31 cellular contexts compared by ENCODE assay signal in genomic region chr12:106073179-106073578, GRCh38.
A peak's percentile ranks its signal among the peaks of the same experiment; 100 is the strongest.
DNase-seq lines count a peak whose midpoint lies in the region; ATAC-seq, FAIRE-seq and TF ChIP-seq lines count a peak whose summit lies in the region.
"Had no signal": no experiment of that assay in that cellular context is flagged by ENCODE, and none has a peak within 500 bp of the region (broad histone marks: within the 10 kb centered on the region; RNA-seq: fewer than 3 reads in every experiment).

No MANE protein-coding gene starts in this region.

- H3K27ac ChIP-seq in GM12878 (ENCODE audit: control insufficient read depth, insufficient read depth) = no peak overlapping the region
- H3K27ac ChIP-seq in smooth muscle cell (ENCODE audit: low read depth) = peak overlapping the region; percentile 20
- H3K27ac ChIP-seq in testis = no peak overlapping the region
- H3K27ac ChIP-seq: C4-2B, SJCRH30 had no signal

- H2AFZ ChIP-seq in GM12878 (ENCODE audit: control insufficient read depth, low read depth, low read length) = no peak overlapping the region
- no peak overlapping the region for H2AFZ ChIP-seq in smooth muscle cell (ENCODE audit: low read depth)

- peak; percentile 80 to 97; a peak in 3 of 4 replicates for TF ChIP-seq EP300 in GM12878 (IDR thresholded peaks at IDR 0.05; ENCODE audit: borderline replicate concordance in 1 of 2, control insufficient read depth in 1 of 2, low read depth in 2 of 2, low read length in 2 of 2)

- no peaks in the 10 kb centered on the region for H3K27me3 Mint-ChIP-seq in progenitor cell of endocrine pancreas
- H3K27me3 Mint-ChIP-seq in activated T-helper 1 cell treated with anti-CD3 and anti-CD28 coated beads, Interleukin-12 subunit alpha, Interleukin-12 subunit beta, Interleukin-2, Interleukin-4 antibody, amounts not matched to agents 30 ng/mL and 10 ng/mL and 1 ng/mL, durations not matched to agents 14 hours and 24 hours and 36 hours (ENCODE audit: insufficient read depth) = peaks cover 11% of the 10 kb centered on the region

- RAD21 ChIA-PET in GM12878 (lab: Charles Lee; ENCODE audit: unreplicated experiment) = no interaction called here

- H3K27me3 ChIP-seq in GM12878 (replicated peaks in 1 of 2; ENCODE audit: control insufficient read depth in 2 of 2, insufficient read depth in 2 of 2, low read length in 1 of 2) = no peaks in the 10 kb centered on the region; a peak in 1 of 4 replicates
- H3K27me3 ChIP-seq in smooth muscle cell (ENCODE audit: low read depth) = no peaks in the 10 kb centered on the region
- H3K27me3 ChIP-seq in testis = no peaks in the 10 kb centered on the region
- H3K27me3 ChIP-seq: SJCRH30 had no signal

- peaks cover 19% of the 10 kb centered on the region for H3K36me3 Mint-ChIP-seq in progenitor cell of endocrine pancreas (ENCODE audit: insufficient read depth)
- H3K36me3 Mint-ChIP-seq in activated T-helper 1 cell treated with anti-CD3 and anti-CD28 coated beads, Interleukin-12 subunit alpha, Interleukin-12 subunit beta, Interleukin-2, Interleukin-4 antibody, amounts not matched to agents 30 ng/mL and 10 ng/mL and 1 ng/mL, durations not matched to agents 14 hours and 24 hours and 36 hours (ENCODE audit: low read depth) = no peaks in the 10 kb centered on the region
- H3K36me3 Mint-ChIP-seq: activated naive CD4-positive, alpha-beta T cell treated with anti-CD3 and anti-CD28 coated beads, Interleukin-2, amount 50 U/mL, for 72 hours; IgD-negative memory B cell; naive thymus-derived CD4-positive, alpha-beta T cell had no signal

- no peak overlapping the region for H3K4me3 Mint-ChIP-seq in progenitor cell of endocrine pancreas (ENCODE audit: low read depth)
- H3K4me3 Mint-ChIP-seq in activated T-helper 1 cell treated with anti-CD3 and anti-CD28 coated beads, Interleukin-12 subunit alpha, Interleukin-12 subunit beta, Interleukin-2, Interleukin-4 antibody, amounts not matched to agents 30 ng/mL and 10 ng/mL and 1 ng/mL, durations not matched to agents 14 hours and 24 hours and 36 hours = no peak overlapping the region
- H3K4me3 Mint-ChIP-seq: activated B cell treated with CpG ODN at 0.5 μM for 24 hours; IgD-negative memory B cell; mesothelial cell of epicardium; naive thymus-derived CD4-positive, alpha-beta T cell had no signal

- H3K9me3 Mint-ChIP-seq in progenitor cell of endocrine pancreas (ENCODE audit: low read depth) = no peaks in the 10 kb centered on the region
- H3K9me3 Mint-ChIP-seq in activated T-helper 1 cell treated with anti-CD3 and anti-CD28 coated beads, Interleukin-12 subunit alpha, Interleukin-12 subunit beta, Interleukin-2, Interleukin-4 antibody, amounts not matched to agents 30 ng/mL and 10 ng/mL and 1 ng/mL, durations not matched to agents 14 hours and 24 hours and 36 hours = no peaks in the 10 kb centered on the region
- H3K9me3 Mint-ChIP-seq: activated B cell treated with CpG ODN at 0.5 μM for 24 hours; activated naive CD4-positive, alpha-beta T cell treated with anti-CD3 and anti-CD28 coated beads, Interleukin-2, amount 50 U/mL, for 72 hours; activated T-helper 2 cell treated with anti-CD3 and anti-CD28 coated beads, Interferon-gamma antibody, Interleukin-2, Interleukin-4, amounts not matched to agents 10 μg/mL and 5 μg/mL and 100 μg/mL, durations not matched to agents 14 hours and 24 hours and 36 hours; naive thymus-derived CD4-positive, alpha-beta T cell had no signal

- WGBS in GM12878 (ENCODE audit: insufficient coverage, insufficient replicate concordance, low lambda C conversion rate, missing lambda C conversion rate) = 0% methylated on average over 3 of the region's 3 CpGs
- 95% methylated on average over 3 of the region's 3 CpGs for WGBS in smooth muscle cell (ENCODE audit: low lambda C conversion rate)
- 91% methylated on average over 3 of the region's 3 CpGs for WGBS in testis, 2 donors

- H3K36me3 ChIP-seq in GM12878 (ENCODE audit: control insufficient read depth in 2 of 2, insufficient read depth in 2 of 2, low read length in 1 of 2) (no peaks in the 10 kb centered on the region), smooth muscle cell (ENCODE audit: low read depth) (peaks cover 21% of the 10 kb centered on the region), testis (ENCODE audit: low read depth, missing control alignments) (no peaks in the 10 kb centered on the region)

- H3K4me1 Mint-ChIP-seq in progenitor cell of endocrine pancreas (ENCODE audit: low read depth) = peaks cover 13% of the 10 kb centered on the region
- peaks cover 5% of the 10 kb centered on the region for H3K4me1 Mint-ChIP-seq in activated T-helper 1 cell treated with anti-CD3 and anti-CD28 coated beads, Interleukin-12 subunit alpha, Interleukin-12 subunit beta, Interleukin-2, Interleukin-4 antibody, amounts not matched to agents 30 ng/mL and 10 ng/mL and 1 ng/mL, durations not matched to agents 14 hours and 24 hours and 36 hours (ENCODE audit: low read depth)
- H3K4me1 Mint-ChIP-seq: activated B cell treated with CpG ODN at 0.5 μM for 24 hours; IgD-negative memory B cell; naive thymus-derived CD4-positive, alpha-beta T cell had no signal

- ATAC-seq in GM18502 (IDR thresholded peaks at IDR 0.05; ENCODE audit: poor library complexity, unreplicated experiment) (peak; percentile 58), HG03039 (IDR thresholded peaks at IDR 0.05; ENCODE audit: unreplicated experiment) (peak; percentile 44), GM12878 (peak; percentile 94)
- ATAC-seq: naive thymus-derived CD4-positive, alpha-beta T cell had no signal

- H3K79me2 ChIP-seq in GM12878 (ENCODE audit: control insufficient read depth, insufficient read depth, low read length) (no peaks in the 10 kb centered on the region), smooth muscle cell (ENCODE audit: low read depth) (peaks cover 43% of the 10 kb centered on the region)

- BruUV-seq in GM12878 (replicated peaks; lab: Mats Ljungman, UMichigan) = no TSS peak

- H3K4me2 ChIP-seq in GM12878 (ENCODE audit: control insufficient read depth, insufficient read depth) (no peak overlapping the region), smooth muscle cell (no peak overlapping the region)

- H3K9me3 ChIP-seq in GM12878 (replicated peaks; ENCODE audit: control insufficient read depth, insufficient read depth, low read length) = no peaks in the 10 kb centered on the region
- no peaks in the 10 kb centered on the region for H3K9me3 ChIP-seq in smooth muscle cell (replicated peaks; ENCODE audit: low read depth)
- no peaks in the 10 kb centered on the region for H3K9me3 ChIP-seq in testis
- H3K9me3 ChIP-seq: Caco-2, SJCRH30 had no signal

- H3K9ac ChIP-seq in GM12878 (ENCODE audit: control insufficient read depth, insufficient read depth, low read length) (no peak overlapping the region), smooth muscle cell (ENCODE audit: low read depth) (no peak overlapping the region)

- FAIRE-seq in GM12878 (lab: Jason Lieb, UNC) = peak; percentile 81
- FAIRE-seq: GM12891, H54, islet of Langerhans, small intestine had no signal

- TF ChIP-seq POLR2A in GM12878 (IDR thresholded peaks at IDR 0.05; ENCODE audit: low read depth, low read length) = no peak
- no peak for TF ChIP-seq POLR2A in testis (IDR thresholded peaks at IDR 0.05)

- H3K27ac Mint-ChIP-seq in progenitor cell of endocrine pancreas = no peak overlapping the region
- no peak overlapping the region for H3K27ac Mint-ChIP-seq in activated T-helper 1 cell treated with anti-CD3 and anti-CD28 coated beads, Interleukin-12 subunit alpha, Interleukin-12 subunit beta, Interleukin-2, Interleukin-4 antibody, amounts not matched to agents 30 ng/mL and 10 ng/mL and 1 ng/mL, durations not matched to agents 14 hours and 24 hours and 36 hours
- H3K27ac Mint-ChIP-seq: activated B cell treated with CpG ODN at 0.5 μM for 24 hours; activated naive CD4-positive, alpha-beta T cell treated with anti-CD3 and anti-CD28 coated beads, Interleukin-2, amount 50 U/mL, for 72 hours; activated T-helper 2 cell treated with anti-CD3 and anti-CD28 coated beads, Interferon-gamma antibody, Interleukin-2, Interleukin-4, amounts not matched to agents 10 μg/mL and 5 μg/mL and 100 μg/mL, durations not matched to agents 14 hours and 24 hours and 36 hours; IgD-negative memory B cell; mesothelial cell of epicardium; naive thymus-derived CD4-positive, alpha-beta T cell had no signal

- SMC1A ChIA-PET in GM12878 (lab: Charles Lee; ENCODE audit: uncharacterized antibody, unreplicated experiment) = no interaction called here

- peaks cover 28% of the 10 kb centered on the region for H3F3A ChIP-seq in smooth muscle cell (ENCODE audit: low read depth)

- CTCF ChIA-PET in GM12878 (lab: Yijun Ruan, JAX) = interaction anchor here (1.1 kb wide), 1 partner anchor 63 kb away, joined by 3 read pairs; no protein-coding TSS in a partner anchor

- in situ Hi-C loops in GM12878 (cut with MboI) = no loop called here

- intact Hi-C loops in GM12878 (cut with micrococcal nuclease; ENCODE audit: unreplicated experiment) = loop anchor here (1.0 kb wide), 2 partner anchors 12 to 352 kb away; no protein-coding TSS in a partner anchor
- intact Hi-C loops in activated T-helper 1 cell treated with anti-CD3 and anti-CD28 coated beads, Interleukin-12 subunit alpha, Interleukin-12 subunit beta, Interleukin-2, Interleukin-4 antibody, amounts not matched to agents 30 ng/mL and 10 ng/mL and 1 ng/mL, durations not matched to agents 14 hours and 24 hours and 36 hours (cut with micrococcal nuclease) = no loop called here
- intact Hi-C loops in testis (cut with DNase I; ENCODE audit: low total_unique reads) = no loop called here

- H3K4me3 ChIP-seq in GM12878 = no peak overlapping the region
- no peak overlapping the region for H3K4me3 ChIP-seq in smooth muscle cell
- H3K4me3 ChIP-seq in testis = no peak overlapping the region
- H3K4me3 ChIP-seq: SJCRH30 had no signal

- no peaks in the 10 kb centered on the region; the same call in 1 of the 2 replicates for H4K20me1 ChIP-seq in GM12878 (ENCODE audit: control insufficient read depth, insufficient read depth)
- peaks cover 22% of the 10 kb centered on the region for H4K20me1 ChIP-seq in smooth muscle cell (ENCODE audit: low read depth)

- no peaks in the 10 kb centered on the region; the same call in 1 of the 2 replicates for H3K4me1 ChIP-seq in GM12878 (ENCODE audit: control insufficient read depth, insufficient read depth, low read length)
- peaks cover 14% of the 10 kb centered on the region for H3K4me1 ChIP-seq in smooth muscle cell (ENCODE audit: low read depth)
- no peaks in the 10 kb centered on the region for H3K4me1 ChIP-seq in testis

- POLR2A ChIA-PET in GM12878 (lab: Charles Lee) = no interaction called here

- peak; percentile 42 for DNase-seq in GM12878 (ENCODE audit: low read depth, low spot score)
- DNase-seq in smooth muscle cell (lab: John Stamatoyannopoulos, UW; ENCODE audit: unreplicated experiment) = no peak
- no peak for DNase-seq in progenitor cell of endocrine pancreas (ENCODE audit: low spot score, unreplicated experiment)
- DNase-seq in activated T-helper 1 cell treated with anti-CD3 and anti-CD28 coated beads, Interleukin-12 subunit alpha, Interleukin-12 subunit beta, Interleukin-2, Interleukin-4 antibody, amounts not matched to agents 30 ng/mL and 10 ng/mL and 1 ng/mL, durations not matched to agents 14 hours and 24 hours and 36 hours (ENCODE audit: low spot score) = no peak
- no peak for DNase-seq in EL
- DNase-seq in testis = no peak
- DNase-seq: activated B cell treated with CpG ODN at 0.5 μM for 24 hours; activated CD4-positive, alpha-beta T cell treated with anti-CD3 and anti-CD28 coated beads, Interleukin-2, amount 50 U/mL, for 4 hours; activated CD8-positive, alpha-beta memory T cell treated with anti-CD3 and anti-CD28 coated beads, Interleukin-2, amount 50 U/mL, for 48 hours; Caco-2; caudate nucleus; dermis blood vessel endothelial cell; DMS79 treated with DMSO at 0.1 percent for 48 hours; naive thymus-derived CD4-positive, alpha-beta T cell; NCI-H1105 treated with DMSO at 0.1 percent for 48 hours; NCI-H1930; NCI-H69; retina; SJCRH30; small intestine; stimulated activated CD4-positive, alpha-beta T cell treated with anti-CD3 and anti-CD28 coated beads, Interleukin-2, amount 100 ng/mL, for 24 hours had no signal

- TF ChIP-seq RAD21 in GM12878 (IDR thresholded peaks at IDR 0.05; ENCODE audit: insufficient read depth, low read depth, low read length) = no peak

- TF ChIP-seq CTCF in GM12878 (IDR thresholded peaks at IDR 0.05 in 2 of 3, conservative IDR thresholded peaks at IDR 0.05 in 1 of 3; ENCODE audit: control insufficient read depth in 2 of 3, extremely low read depth in 1 of 3, insufficient read depth in 1 of 3, low read depth in 3 of 3, low read length in 3 of 3) = no peak
- no peak for TF ChIP-seq CTCF in smooth muscle cell (IDR thresholded peaks at IDR 0.05; ENCODE audit: borderline replicate concordance, insufficient read depth, poor library complexity, severe bottlenecking)
- TF ChIP-seq CTCF in progenitor cell of endocrine pancreas (IDR thresholded peaks at IDR 0.05; ENCODE audit: unreplicated experiment) = no peak
- TF ChIP-seq CTCF in testis (IDR thresholded peaks at IDR 0.05) = no peak

Comparison
In these comparisons a context has a peak if more than half of its experiments do, and no peak if none do; other contexts are left out.
1. ATAC-seq: peak in every context shown above with its lines; median percentile 94 in GM12878; 58 in GM18502; 44 in HG03039.